Comparison of ENCODE assay signal across 24 cellular contexts in the genomic region with DNA sequence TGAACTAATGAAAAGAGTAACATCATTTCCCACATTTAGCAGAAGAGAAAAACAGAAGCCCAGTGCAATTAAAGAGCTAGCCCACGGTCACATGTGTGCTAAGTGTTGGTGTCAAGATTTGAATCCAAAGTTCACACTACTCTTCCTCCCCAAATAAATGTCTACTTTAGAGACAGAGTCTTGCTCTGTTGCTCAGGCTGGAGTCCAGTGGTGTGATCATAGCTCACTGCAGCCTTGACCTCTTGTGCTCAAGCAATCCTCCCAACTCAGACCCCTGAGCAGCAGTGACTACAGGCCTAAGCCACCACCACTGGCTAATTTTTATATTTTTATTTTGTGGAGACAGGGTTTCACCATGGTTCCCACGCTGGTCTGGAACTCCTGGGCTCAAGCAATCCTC. TPM values are rescaled to one million over a fixed set of nuclear protein-coding genes. Genes with fewer than 3 reads are reported as not detected.
"Had no signal": no experiment of that assay in that cellular context is flagged by ENCODE, and none has a peak within 500 bp of the region (broad histone marks: within the 10 kb centered on the region; RNA-seq: fewer than 3 reads in every experiment).

No MANE protein-coding gene starts in this region.

- H3K36me3 Mint-ChIP-seq: activated naive CD4-positive, alpha-beta T cell treated with anti-CD3 and anti-CD28 coated beads, Interleukin-2, amount 10 ng/mL, durations not matched to agents 7 days and 5 days had no signal

- DNase-seq: activated CD4-positive, alpha-beta memory T cell treated with anti-CD3 and anti-CD28 coated beads, Interleukin-2, amount 10 ng/mL, durations not matched to agents 7 days and 5 days; activated CD4-positive, alpha-beta T cell treated with anti-CD3 and anti-CD28 coated beads for 36 hours; activated CD4-positive, alpha-beta T cell treated with anti-CD3 and anti-CD28 coated beads, Interleukin-2, amount 50 U/mL, for 1 hour; activated gamma-delta T cell treated with Interleukin-2 at 50 U/mL for 16 hours; activated naive CD4-positive, alpha-beta T cell treated with anti-CD3 and anti-CD28 coated beads, Interleukin-2, amount 10 ng/mL, durations not matched to agents 7 days and 5 days; activated naive CD8-positive, alpha-beta T cell treated with anti-CD3 and anti-CD28 coated beads for 36 hours; activated T-cell treated with anti-CD3 and anti-CD28 coated beads for 4 hours; activated T-cell treated with anti-CD3 and anti-CD28 coated beads, Interleukin-2, amount 50 U/mL, for 72 hours; anterior cingulate cortex; central memory CD4-positive, alpha-beta T cell; MM.1S; NCI-H1105; NCI-H1436 treated with DMSO at 0.1 percent for 48 hours; NCI-H187; NCI-H2081; NCI-H510A treated with DMSO at 0.1 percent for 48 hours; NCI-H69; PC-9; SJCRH30; SK-N-SH; SW 1271 had no signal

- ATAC-seq: activated CD4-positive, alpha-beta T cell treated with anti-CD3 and anti-CD28 coated beads for 36 hours; activated T-cell treated with anti-CD3 and anti-CD28 coated beads, Interleukin-2, amount 50 U/mL, for 72 hours; Right ventricle myocardium inferior had no signal

- H2AFZ ChIP-seq: PC-9 had no signal

- H3K27ac ChIP-seq: KMS-11, PC-9, SJCRH30 had no signal

- H3K27ac Mint-ChIP-seq: activated CD4-positive, alpha-beta memory T cell treated with anti-CD3 and anti-CD28 coated beads, Interleukin-2, amount 10 ng/mL, durations not matched to agents 7 days and 5 days; activated CD4-positive, alpha-beta T cell treated with anti-CD3 and anti-CD28 coated beads for 36 hours; activated naive CD4-positive, alpha-beta T cell treated with anti-CD3 and anti-CD28 coated beads, Interleukin-2, amount 10 ng/mL, durations not matched to agents 7 days and 5 days; activated naive CD8-positive, alpha-beta T cell treated with anti-CD3 and anti-CD28 coated beads for 36 hours; activated T-cell treated with anti-CD3 and anti-CD28 coated beads, Interleukin-2, amount 50 U/mL, for 72 hours; activated T-helper 2 cell treated with anti-CD3 and anti-CD28 coated beads, Interferon-gamma antibody, Interleukin-2, Interleukin-4, amounts not matched to agents 10 μg/mL and 5 μg/mL and 100 μg/mL, durations not matched to agents 14 hours and 24 hours and 36 hours had no signal

- H3K4me3 ChIP-seq: PC-9, SJCRH30 had no signal

- H3K4me2 ChIP-seq: KMS-11, PC-9, SK-N-SH had no signal

- H3K4me3 Mint-ChIP-seq: activated CD4-positive, alpha-beta memory T cell treated with anti-CD3 and anti-CD28 coated beads, Interleukin-2, amount 10 ng/mL, durations not matched to agents 7 days and 5 days; activated CD4-positive, alpha-beta T cell treated with anti-CD3 and anti-CD28 coated beads for 36 hours; activated naive CD4-positive, alpha-beta T cell treated with anti-CD3 and anti-CD28 coated beads, Interleukin-2, amount 10 ng/mL, durations not matched to agents 7 days and 5 days; activated naive CD8-positive, alpha-beta T cell treated with anti-CD3 and anti-CD28 coated beads for 36 hours; activated T-cell treated with anti-CD3 and anti-CD28 coated beads, Interleukin-2, amount 50 U/mL, for 72 hours had no signal

- H3K27me3 ChIP-seq: SJCRH30 had no signal

- H3K9me3 ChIP-seq: SJCRH30, SK-N-SH had no signal

- H3K9ac ChIP-seq: KMS-11, SK-N-SH had no signal

- H3K36me3 ChIP-seq: SJCRH30 had no signal

- H3K9me3 Mint-ChIP-seq: activated CD4-positive, alpha-beta memory T cell treated with anti-CD3 and anti-CD28 coated beads, Interleukin-2, amount 10 ng/mL, durations not matched to agents 7 days and 5 days; activated naive CD4-positive, alpha-beta T cell treated with anti-CD3 and anti-CD28 coated beads, Interleukin-2, amount 10 ng/mL, durations not matched to agents 7 days and 5 days; activated T-cell treated with anti-CD3 and anti-CD28 coated beads, Interleukin-2, amount 50 U/mL, for 72 hours; activated T-helper 2 cell treated with anti-CD3 and anti-CD28 coated beads, Interferon-gamma antibody, Interleukin-2, Interleukin-4, amounts not matched to agents 10 μg/mL and 5 μg/mL and 100 μg/mL, durations not matched to agents 14 hours and 24 hours and 36 hours had no signal

RNA-seq across cellular contexts. Expression of a gene that starts 5.2 kb away (rescaled TPM):
- polyA plus RNA-seq: SK-N-SH had no signal
